Comparison of ENCODE assay signal across 9 cellular contexts in genomic region chr10:80472234-80473095, GRCh38. TPM values are rescaled to one million over a fixed set of nuclear protein-coding genes. Genes with fewer than 3 reads are reported as not detected.
A peak's percentile ranks its signal among the peaks of the same experiment; 100 is the strongest.
DNase-seq lines count a peak whose midpoint lies in the region; ATAC-seq, FAIRE-seq and TF ChIP-seq lines count a peak whose summit lies in the region.
"Had no signal": no experiment of that assay in that cellular context is flagged by ENCODE, and none has a peak within 500 bp of the region (broad histone marks: within the 10 kb centered on the region; RNA-seq: fewer than 3 reads in every experiment).

No MANE protein-coding gene starts in this region.

- no peak overlapping the region for H2AFZ ChIP-seq in astrocyte (ENCODE audit: low read depth, low read length)

- intact Hi-C loops in natural killer cell (cut with micrococcal nuclease) = loop anchor here (2.0 kb wide), 1 partner anchor 14 kb away; no protein-coding TSS in a partner anchor
- intact Hi-C loops in posterior vena cava (cut with DNase I) = no loop called here

- H4K20me1 ChIP-seq in astrocyte (ENCODE audit: insufficient read depth, low read length) = peaks cover 69% of the 10 kb centered on the region

- no peak overlapping the region for H3K4me3 Mint-ChIP-seq in astrocyte (ENCODE audit: unreplicated experiment)
- peak overlapping the region; percentile 29 for H3K4me3 Mint-ChIP-seq in natural killer cell

- DNase-seq in Daoy (ENCODE audit: low read depth) = peak; percentile 51
- peak; percentile 85 for DNase-seq in astrocyte (ENCODE audit: low read depth)
- no peak for DNase-seq in natural killer cell
- no peak for DNase-seq in anterior cingulate cortex (lab: John Stamatoyannopoulos, UW)
- no peak for DNase-seq in posterior vena cava (ENCODE audit: low spot score)
- no peak for DNase-seq in HTR-8/SVneo (ENCODE audit: insufficient read length, low spot score)

- H3K9me3 Mint-ChIP-seq in astrocyte (ENCODE audit: unreplicated experiment) (no peaks in the 10 kb centered on the region), natural killer cell (no peaks in the 10 kb centered on the region)

- H3K27ac Mint-ChIP-seq in astrocyte (ENCODE audit: unreplicated experiment) (peak overlapping the region; percentile 43), natural killer cell (peak overlapping the region; percentile 91 to 92)

- H3K4me1 Mint-ChIP-seq in astrocyte (ENCODE audit: low read depth, unreplicated experiment) (peaks cover 67% of the 10 kb centered on the region), natural killer cell (peaks cover 89 to 91% of the 10 kb centered on the region in 2 donors)

- H3K27me3 Mint-ChIP-seq in astrocyte (ENCODE audit: low read depth, unreplicated experiment) (no peaks in the 10 kb centered on the region), natural killer cell (ENCODE audit: low read depth in 2 of 2) (no peaks in the 10 kb centered on the region)

- H3K79me2 ChIP-seq in astrocyte (ENCODE audit: insufficient read depth, low read length) = peaks cover 96% of the 10 kb centered on the region

- peaks cover 39% of the 10 kb centered on the region for H3K4me1 ChIP-seq in astrocyte (ENCODE audit: insufficient read depth, low read length)

- H3K36me3 Mint-ChIP-seq in astrocyte (ENCODE audit: low read depth, unreplicated experiment) (peaks cover 14% of the 10 kb centered on the region), natural killer cell (no peaks in the 10 kb centered on the region)

- no peaks in the 10 kb centered on the region for H3K27me3 ChIP-seq in astrocyte (ENCODE audit: insufficient read depth, low read length)

- peak; percentile 85 for ATAC-seq in GM19455 (IDR thresholded peaks at IDR 0.05; ENCODE audit: unreplicated experiment)
- ATAC-seq in HG03442 (IDR thresholded peaks at IDR 0.05; ENCODE audit: unreplicated experiment) = peak; percentile 93
- peak in 2 of 3 donors; percentile 11 to 61 for ATAC-seq in natural killer cell

- peak overlapping the region; percentile 36 for H3K4me2 ChIP-seq in astrocyte (ENCODE audit: low read length)

- peaks cover 13% of the 10 kb centered on the region for H3K36me3 ChIP-seq in astrocyte (ENCODE audit: insufficient read depth, low read length)

- no peaks in the 10 kb centered on the region for H3K9me3 ChIP-seq in astrocyte (ENCODE audit: insufficient read depth, low read depth, low read length)

- H3K9ac ChIP-seq in astrocyte (ENCODE audit: low read length) = peak overlapping the region; percentile 47

- FAIRE-seq in astrocyte (lab: Jason Lieb, UNC) = no peak
- FAIRE-seq in HTR-8/SVneo (lab: Jason Lieb, UNC) = no peak

- H3K4me3 ChIP-seq in astrocyte (ENCODE audit: insufficient read depth, low read depth, low read length) = no peak overlapping the region
- H3K4me3 ChIP-seq: SK-N-MC had no signal

- TF ChIP-seq CTCF in astrocyte (IDR thresholded peaks at IDR 0.05; ENCODE audit: insufficient read depth, low read depth, low read length) = no peak
- TF ChIP-seq CTCF in natural killer cell (IDR thresholded peaks at IDR 0.05) = no peak

- H3K27ac ChIP-seq in astrocyte (ENCODE audit: low read depth, low read length) = peak overlapping the region; percentile 74
- H3K27ac ChIP-seq: SK-N-MC had no signal

RNA-seq across cellular contexts. Expression of gene TSPAN14, which starts 18.4 kb away (rescaled TPM):
- 19.9 and 21.0 TPM in 2 replicates for total RNA-seq in Daoy (2014; rRNA removed; shearing (Covaris generic))
- 134 and 140 TPM in 2 replicates for total RNA-seq in astrocyte
- total RNA-seq in natural killer cell = 100 to 1,000 TPM; 126 to 180 (median 173) TPM
- total RNA-seq in posterior vena cava = 10 to 100 TPM; 56.6 to 57.4 TPM

Comparison
In these comparisons a context has a peak if more than half of its experiments do, and no peak if none do; other contexts are left out.
1. DNase-seq: peak in Daoy (single experiment) and astrocyte (single experiment); none in natural killer cell (single experiment), anterior cingulate cortex (0 of 58), posterior vena cava (single experiment) and HTR-8/SVneo (single experiment).
2. ATAC-seq: peak in every context shown above with its lines; median percentile 93 in HG03442; 85 in GM19455; 36 in natural killer cell.